Comparison of ENCODE assay signal across 22 cellular contexts in genomic region chr1:219478811-219479210, GRCh38.
"Had no signal": no experiment of that assay in that cellular context is flagged by ENCODE, and none has a peak within 500 bp of the region (broad histone marks: within the 10 kb centered on the region; RNA-seq: fewer than 3 reads in every experiment).

No MANE protein-coding gene starts in this region.

- H3K4me3 Mint-ChIP-seq: effector memory CD8-positive, alpha-beta T cell; mesothelial cell of epicardium; naive B cell; natural killer cell treated with Interleukin-12 subunit alpha and Interleukin-12 subunit beta and Interleukin-15 and Interleukin-18, amount 100 ng/mL, for 72 hours; neural crest cell; stimulated activated naive B cell treated with anti-CD40 and anti-IgM and Interleukin-4, amounts not matched to agents 10 μg/mL and 1 μg/mL and 100 μg/mL, for 72 hours; stimulated activated naive CD8-positive, alpha-beta T cell treated with anti-CD3 and anti-CD28 coated beads, Interleukin-15, Interleukin-2, amounts not matched to agents 100 ng/mL and 50 ng/mL, for 24 hours had no signal

- H3K27me3 ChIP-seq: gastrocnemius medialis, ovary, sigmoid colon, transverse colon, upper lobe of right lung, uterus had no signal

- H3K36me3 Mint-ChIP-seq: mesothelial cell of epicardium; naive B cell; natural killer cell treated with Interleukin-12 subunit alpha and Interleukin-12 subunit beta and Interleukin-15 and Interleukin-18, amount 100 ng/mL, for 72 hours; stimulated activated naive B cell treated with anti-CD40 and anti-IgM and Interleukin-4, amounts not matched to agents 10 μg/mL and 1 μg/mL and 100 μg/mL, for 72 hours had no signal

- H3K4me1 Mint-ChIP-seq: naive B cell had no signal

- H3K36me3 ChIP-seq: gastrocnemius medialis, ovary, sigmoid colon, transverse colon, upper lobe of right lung, uterus had no signal

- H3K27me3 Mint-ChIP-seq: effector memory CD8-positive, alpha-beta T cell; naive B cell; natural killer cell treated with Interleukin-12 subunit alpha and Interleukin-12 subunit beta and Interleukin-15 and Interleukin-18, amount 100 ng/mL, for 72 hours; stimulated activated naive B cell treated with anti-CD40 and anti-IgM and Interleukin-4, amounts not matched to agents 10 μg/mL and 1 μg/mL and 100 μg/mL, for 72 hours; stimulated activated naive CD8-positive, alpha-beta T cell treated with anti-CD3 and anti-CD28 coated beads, Interleukin-15, Interleukin-2, amounts not matched to agents 100 ng/mL and 50 ng/mL, for 24 hours had no signal

- H3K27ac Mint-ChIP-seq: effector memory CD8-positive, alpha-beta T cell; mesothelial cell of epicardium; naive B cell; natural killer cell treated with Interleukin-12 subunit alpha and Interleukin-12 subunit beta and Interleukin-15 and Interleukin-18, amount 100 ng/mL, for 72 hours; stimulated activated naive B cell treated with anti-CD40 and anti-IgM and Interleukin-4, amounts not matched to agents 10 μg/mL and 1 μg/mL and 100 μg/mL, for 72 hours; stimulated activated naive CD8-positive, alpha-beta T cell treated with anti-CD3 and anti-CD28 coated beads, Interleukin-15, Interleukin-2, amounts not matched to agents 100 ng/mL and 50 ng/mL, for 24 hours had no signal

- FAIRE-seq: kidney had no signal

- H3K27ac ChIP-seq: gastrocnemius medialis, ovary, psoas muscle, sigmoid colon, transverse colon, upper lobe of right lung, uterus had no signal

- DNase-seq: cortex of kidney; effector memory CD8-positive, alpha-beta T cell; gastrocnemius medialis; head of caudate nucleus; kidney; mesenchymal stem cell; mucosa of descending colon; naive B cell; nucleus accumbens; ovary; posterior cingulate gyrus; psoas muscle; sigmoid colon; stimulated activated CD4-positive, alpha-beta T cell treated with anti-CD3 and anti-CD28 coated beads, Interleukin-2, amount 100 ng/mL, for 24 hours; stimulated activated naive B cell treated with anti-CD40 and anti-IgM and Interleukin-4, amounts not matched to agents 10 μg/mL and 1 μg/mL and 100 μg/mL, for 72 hours; transverse colon; upper lobe of right lung; uterus had no signal

- H3K9me3 Mint-ChIP-seq: mesothelial cell of epicardium; natural killer cell treated with Interleukin-12 subunit alpha and Interleukin-12 subunit beta and Interleukin-15 and Interleukin-18, amount 100 ng/mL, for 72 hours; stimulated activated naive B cell treated with anti-CD40 and anti-IgM and Interleukin-4, amounts not matched to agents 10 μg/mL and 1 μg/mL and 100 μg/mL, for 72 hours; stimulated activated naive CD8-positive, alpha-beta T cell treated with anti-CD3 and anti-CD28 coated beads, Interleukin-15, Interleukin-2, amounts not matched to agents 100 ng/mL and 50 ng/mL, for 24 hours had no signal

- H3K9me3 ChIP-seq: gastrocnemius medialis, mucosa of descending colon, ovary, psoas muscle, sigmoid colon, transverse colon, upper lobe of right lung, uterus had no signal

- H3K4me1 ChIP-seq: gastrocnemius medialis, psoas muscle, transverse colon, upper lobe of right lung, uterus had no signal

- H3K4me3 ChIP-seq: gastrocnemius medialis, mucosa of descending colon, ovary, psoas muscle, sigmoid colon, transverse colon, upper lobe of right lung, uterus had no signal
